Comparison of ENCODE assay signal across 9 cellular contexts in the genomic region with DNA sequence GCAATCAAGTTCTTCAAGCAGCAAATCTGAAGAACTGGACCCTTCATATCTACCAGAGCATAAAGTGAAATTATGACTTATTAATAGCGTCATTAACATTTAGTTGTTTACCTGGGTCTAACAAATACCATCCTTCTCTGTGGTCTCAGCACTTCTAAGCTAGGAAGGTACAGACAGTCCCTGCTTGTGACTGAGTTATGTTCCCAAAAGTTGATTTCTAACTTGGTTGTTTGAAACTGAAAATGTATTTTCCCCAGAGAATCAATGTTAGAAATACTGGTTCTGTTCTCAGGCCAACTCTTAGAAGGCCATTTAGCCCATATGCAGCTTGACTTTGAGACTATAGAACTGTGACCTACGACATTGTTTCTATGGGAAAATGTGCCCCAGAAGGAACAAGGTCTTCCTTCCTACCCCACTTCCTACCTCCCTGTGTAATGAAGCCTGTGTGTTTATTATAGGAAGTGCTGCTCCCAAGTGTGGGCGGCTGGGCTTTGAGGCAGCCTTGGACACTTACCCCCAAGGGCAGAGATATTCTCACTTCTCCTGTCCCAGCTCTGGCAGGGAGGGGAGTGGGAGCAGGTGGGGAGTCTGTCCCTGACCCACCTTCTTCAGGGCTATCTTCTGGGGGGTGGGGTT. TPM values are rescaled to one million over a fixed set of nuclear protein-coding genes. Genes with fewer than 3 reads are reported as not detected.
DNase-seq lines count a peak whose midpoint lies in the region; ATAC-seq and TF ChIP-seq lines count a peak whose summit lies in the region.
"Had no signal": no experiment of that assay in that cellular context is flagged by ENCODE, and none has a peak within 500 bp of the region (broad histone marks: within the 10 kb centered on the region; RNA-seq: fewer than 3 reads in every experiment).

No MANE protein-coding gene starts in this region.

- no peaks in the 10 kb centered on the region for H3K36me3 Mint-ChIP-seq in endothelial cell (ENCODE audit: low read depth, unreplicated experiment)
- H3K36me3 Mint-ChIP-seq in glutamatergic neuron (ENCODE audit: unreplicated experiment): peaks cover 4% of the 10 kb centered on the region

- no peaks in the 10 kb centered on the region for H3K36me3 ChIP-seq in GM06990 (ENCODE audit: control insufficient read depth, insufficient read depth, low read length)

- DNase-seq in GM06990 (ENCODE audit: extremely low read depth, insufficient read length) (peak; percentile 45), endothelial cell (ENCODE audit: low spot score) (peak; percentile 14), iPS-NIHi11 (ENCODE audit: low spot score) (no peak), glutamatergic neuron (no peak), pons (ENCODE audit: low spot score) (no peak), GF-D8 (lab: John Stamatoyannopoulos, UW) (no peak)
- DNase-seq: amygdala had no signal

- H3K27me3 Mint-ChIP-seq in endothelial cell (ENCODE audit: unreplicated experiment) (peaks cover 5% of the 10 kb centered on the region), glutamatergic neuron (ENCODE audit: unreplicated experiment) (peaks cover 6% of the 10 kb centered on the region)

- peak overlapping the region; percentile 21; the same call in 1 of the 2 replicates for H3K4me3 ChIP-seq in GM06990 (replicated peaks; ENCODE audit: low read depth, low read length)

- H3K9me3 Mint-ChIP-seq in endothelial cell (ENCODE audit: unreplicated experiment) (no peaks in the 10 kb centered on the region), glutamatergic neuron (ENCODE audit: unreplicated experiment) (no peaks in the 10 kb centered on the region)

- peak overlapping the region; percentile 96 for H3K27ac Mint-ChIP-seq in endothelial cell (ENCODE audit: unreplicated experiment)
- H3K27ac Mint-ChIP-seq in glutamatergic neuron (ENCODE audit: unreplicated experiment): no peak overlapping the region

- H3K4me3 Mint-ChIP-seq in endothelial cell (ENCODE audit: unreplicated experiment) (no peak overlapping the region), glutamatergic neuron (ENCODE audit: unreplicated experiment) (no peak overlapping the region)

- H3K4me1 Mint-ChIP-seq in endothelial cell (ENCODE audit: unreplicated experiment) (peaks cover 82% of the 10 kb centered on the region), glutamatergic neuron (ENCODE audit: low read depth, unreplicated experiment) (no peaks in the 10 kb centered on the region)

- TF ChIP-seq CTCF in GM06990 (IDR thresholded peaks at IDR 0.05; ENCODE audit: insufficient read depth, low read length, poor library complexity, severe bottlenecking) (no peak), endothelial cell (IDR thresholded peaks at IDR 0.05; ENCODE audit: unreplicated experiment) (no peak), glutamatergic neuron (IDR thresholded peaks at IDR 0.05; ENCODE audit: partially characterized antibody, unreplicated experiment) (no peak)

- H3K27me3 ChIP-seq in GM06990 (replicated peaks; ENCODE audit: control insufficient read depth, insufficient read depth, low read length): no peaks in the 10 kb centered on the region

- ATAC-seq in GM19452 (IDR thresholded peaks at IDR 0.05; ENCODE audit: unreplicated experiment): peak; percentile 41
- ATAC-seq in HG03135 (IDR thresholded peaks at IDR 0.05; ENCODE audit: unreplicated experiment): peak; percentile 39

RNA-seq across cellular contexts. Expression of gene MAPK6, which starts 12.2 kb away (rescaled TPM):
- total RNA-seq in endothelial cell (ENCODE audit: unreplicated experiment) (94.6 TPM), glutamatergic neuron (ENCODE audit: unreplicated experiment) (109 TPM)

RNA-seq across cellular contexts. Expression of gene LEO1, which starts 35.2 kb away (rescaled TPM):
- 25.5 TPM for total RNA-seq in endothelial cell (ENCODE audit: unreplicated experiment)
- 22.7 TPM for total RNA-seq in glutamatergic neuron (ENCODE audit: unreplicated experiment)

Comparison
In these comparisons a context has a peak if more than half of its experiments do, and no peak if none do; other contexts are left out.
1. DNase-seq: peak in GM06990 (single experiment) and endothelial cell (single experiment); none in iPS-NIHi11 (single experiment), glutamatergic neuron (single experiment), pons (single experiment) and GF-D8 (single experiment).